ENCODE assay signal across 8 cellular contexts in genomic region chr1:38990401-38990745, GRCh38. TPM values are rescaled to one million over a fixed set of nuclear protein-coding genes. Genes with fewer than 3 reads are reported as not detected.
DNase-seq lines count a peak whose midpoint lies in the region; TF ChIP-seq lines count a peak whose summit lies in the region.

No MANE protein-coding gene starts in this region.

- H3K27ac Mint-ChIP-seq in brain, result peak overlapping the region; percentile 90 to 94 (median 94)

- peak overlapping the region; percentile 86 for H3K4me2 ChIP-seq in MM.1S (ENCODE audit: low read depth, low read length)

- 0 out of 2 replicates have a peak, but pooled peaks cover 3% of the 10 kb centered on the region for H3K36me3 ChIP-seq in MM.1S (replicated peaks; ENCODE audit: insufficient read depth, low read length)
- no peaks in the 10 kb centered on the region for H3K36me3 ChIP-seq in vagina

- no peak for TF ChIP-seq CTCF in MM.1S (IDR thresholded peaks at IDR 0.05; ENCODE audit: low read length)
- no peak for TF ChIP-seq CTCF in brain (conservative IDR thresholded peaks at IDR 0.05)
- no peak for TF ChIP-seq CTCF in vagina (IDR thresholded peaks at IDR 0.05)

- H3K4me3 ChIP-seq in MM.1S (ENCODE audit: low read length) (peak overlapping the region; percentile 73), vagina (peak overlapping the region; percentile 99)

- H3K9me3 ChIP-seq in MM.1S (replicated peaks; ENCODE audit: insufficient read depth, low read length) (no peaks in the 10 kb centered on the region), vagina (no peaks in the 10 kb centered on the region)

- peaks cover 42% of the 10 kb centered on the region for H3K4me1 Mint-ChIP-seq in brain

- H3K4me1 ChIP-seq in MM.1S (ENCODE audit: low read length), result peaks cover 14% of the 10 kb centered on the region
- H3K4me1 ChIP-seq in vagina, result peaks cover 36% of the 10 kb centered on the region

- peaks cover 7% of the 10 kb centered on the region for H3K27me3 Mint-ChIP-seq in brain

- H2AFZ ChIP-seq in MM.1S (ENCODE audit: low read length), result peak overlapping the region; percentile 61

- H3K27ac ChIP-seq in MM.1S (ENCODE audit: low read length) (peak overlapping the region; percentile 47; the same call in 1 of the 2 replicates), vagina (peak overlapping the region; percentile 94)

- no peaks in the 10 kb centered on the region for H3K9me3 Mint-ChIP-seq in brain

- DNase-seq in DMS114 treated with DMSO at 0.1 percent for 48 hours (lab: John Stamatoyannopoulos, UW; ENCODE audit: unreplicated experiment) (peak; percentile 23), MM.1S (no peak), lung microvascular endothelial cell (ENCODE audit: low read depth in 2 of 2) (peak; percentile 15 to 23), vagina (ENCODE audit: extremely low spot score in 2 of 2) (no peak), HEK293T (ENCODE audit: extremely low spot score) (no peak), UCSD-AML1 (lab: John Stamatoyannopoulos, UW; ENCODE audit: unreplicated experiment) (no peak), COLO829 (ENCODE audit: low spot score) (no peak)

- H3K9ac ChIP-seq in MM.1S (ENCODE audit: low read length), result peak overlapping the region; percentile 75

- peak overlapping the region; percentile 80 to 92 (median 84) for H3K4me3 Mint-ChIP-seq in brain

- H4K20me1 ChIP-seq in MM.1S (ENCODE audit: insufficient read depth, low read length), result no peaks in the 10 kb centered on the region

- peaks cover 4% of the 10 kb centered on the region; the same call in 1 of the 2 replicates for H3F3A ChIP-seq in MM.1S (ENCODE audit: insufficient read depth, low read length)

- CTCF ChIA-PET in HEK293T (lab: Yijun Ruan, JAX), result no interaction called here

- intact Hi-C loops in vagina (cut with DNase I), result no loop called here

- peaks cover 42% of the 10 kb centered on the region for H3K79me2 ChIP-seq in MM.1S (ENCODE audit: low read length)

- POLR2A ChIA-PET in HEK293T (lab: Yijun Ruan, JAX), result interaction anchor here (1.4 to 3.2 kb wide), 2 partner anchors 36 to 117 kb away, joined by 3 to 13 read pairs; partner anchors contain the start of genes MYCBP and NDUFS5

- no peak for TF ChIP-seq POLR2A in vagina (IDR thresholded peaks at IDR 0.05)

- peaks cover 24% of the 10 kb centered on the region for H3K36me3 Mint-ChIP-seq in brain

- H3K9me2 ChIP-seq in MM.1S (replicated peaks; ENCODE audit: insufficient read depth, low read length), result no peaks in the 10 kb centered on the region

- H3K27me3 ChIP-seq in MM.1S (replicated peaks; ENCODE audit: insufficient read depth, low read length) (no peaks in the 10 kb centered on the region), vagina (no peaks in the 10 kb centered on the region)

TF ChIP-seq in HEK293T, 16 proteins besides CTCF, POLR2A, EP300 and RAD21:
- TF ChIP-seq SUZ12 (IDR thresholded peaks at IDR 0.05), result no peak
- TF ChIP-seq L3MBTL2 (conservative IDR thresholded peaks at IDR 0.05), result no peak
- TF ChIP-seq TARDBP (IDR thresholded peaks at IDR 0.05), result no peak
- no peak for TF ChIP-seq FOXA1 (IDR thresholded peaks at IDR 0.05)
- no peak for TF ChIP-seq HDGF (IDR thresholded peaks at IDR 0.05; ENCODE audit: borderline replicate concordance)
- TF ChIP-seq, protein P1, sequence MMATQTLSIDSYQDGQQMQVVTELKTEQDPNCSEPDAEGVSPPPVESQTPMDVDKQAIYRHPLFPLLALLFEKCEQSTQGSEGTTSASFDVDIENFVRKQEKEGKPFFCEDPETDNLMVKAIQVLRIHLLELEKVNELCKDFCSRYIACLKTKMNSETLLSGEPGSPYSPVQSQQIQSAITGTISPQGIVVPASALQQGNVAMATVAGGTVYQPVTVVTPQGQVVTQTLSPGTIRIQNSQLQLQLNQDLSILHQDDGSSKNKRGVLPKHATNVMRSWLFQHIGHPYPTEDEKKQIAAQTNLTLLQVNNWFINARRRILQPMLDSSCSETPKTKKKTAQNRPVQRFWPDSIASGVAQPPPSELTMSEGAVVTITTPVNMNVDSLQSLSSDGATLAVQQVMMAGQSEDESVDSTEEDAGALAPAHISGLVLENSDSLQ (IDR thresholded peaks at IDR 0.05), result no peak
- TF ChIP-seq LEF1 (IDR thresholded peaks at IDR 0.05; ENCODE audit: borderline replicate concordance), result no peak
- no peak for TF ChIP-seq NFRKB (IDR thresholded peaks at IDR 0.05)
TF ChIP-seq in HEK293T: peak in this region for 0.

RNA-seq across cellular contexts. Expression of gene AKIRIN1, which starts 0.7 kb away (rescaled TPM):
- polyA plus RNA-seq in brain (ENCODE audit: insufficient read depth, low read depth, low replicate concordance), result 33.0 TPM
- total RNA-seq in lung microvascular endothelial cell, result 35.3 and 40.1 TPM in 2 replicates
- 27.5 TPM for total RNA-seq in vagina

RNA-seq across cellular contexts. Expression of gene NDUFS5, which starts 35.8 kb away (rescaled TPM):
- polyA plus RNA-seq in brain (ENCODE audit: insufficient read depth, low read depth, low replicate concordance), result 540 TPM
- 419 and 482 TPM in 2 replicates for total RNA-seq in lung microvascular endothelial cell
- total RNA-seq in vagina, result 534 TPM

RNA-seq across cellular contexts. Expression of gene RHBDL2, which starts 48.7 kb away (rescaled TPM):
- polyA plus RNA-seq in brain (ENCODE audit: insufficient read depth, low read depth, low replicate concordance), result 2.6 TPM
- not detected in 2 replicates for total RNA-seq in lung microvascular endothelial cell
- total RNA-seq in vagina, result 9.6 TPM

Comparison
In these comparisons a context has a peak if more than half of its experiments do, and no peak if none do; other contexts are left out.
1. DNase-seq: peak in DMS114 treated with DMSO at 0.1 percent for 48 hours (single experiment) and lung microvascular endothelial cell (2 of 2); none in MM.1S (single experiment), vagina (0 of 2), HEK293T (single experiment), UCSD-AML1 (single experiment) and COLO829 (single experiment).
2. RNA of gene RHBDL2, which starts 48.7 kb away (total RNA-seq): 9.6 TPM in vagina (single experiment); not detected in lung microvascular endothelial cell; every median in the first group is over 10 times any median in the second.